11 cellular contexts compared by ENCODE assay signal in genomic region chr7:155338632-155339320, GRCh38. TPM values are rescaled to one million over a fixed set of nuclear protein-coding genes. Genes with fewer than 3 reads are reported as not detected.
DNase-seq lines count a peak whose midpoint lies in the region; ATAC-seq and TF ChIP-seq lines count a peak whose summit lies in the region.
"Had no signal": no experiment of that assay in that cellular context is flagged by ENCODE, and none has a peak within 500 bp of the region (broad histone marks: within the 10 kb centered on the region; RNA-seq: fewer than 3 reads in every experiment).

No MANE protein-coding gene starts in this region.

- TF ChIP-seq CTCF in CD4-positive, alpha-beta T cell (IDR thresholded peaks at IDR 0.05): no peak

- H3K4me1 Mint-ChIP-seq in CD4-positive, alpha-beta T cell (ENCODE audit: low read depth): peaks cover 14% of the 10 kb centered on the region
- peaks cover 10 to 22% (median 16%) of the 10 kb centered on the region in 4 donors for H3K4me1 Mint-ChIP-seq in naive thymus-derived CD8-positive, alpha-beta T cell

- peak overlapping the region; percentile 77 for H3K4me3 Mint-ChIP-seq in CD4-positive, alpha-beta T cell
- peak overlapping the region; percentile 52 to 90 (median 78) for H3K4me3 Mint-ChIP-seq in naive thymus-derived CD8-positive, alpha-beta T cell

- no peaks in the 10 kb centered on the region for H3K9me3 ChIP-seq in CD4-positive, alpha-beta T cell (ENCODE audit: control insufficient read depth, low read length)

- H3K27me3 Mint-ChIP-seq in CD4-positive, alpha-beta T cell: peaks cover 5% of the 10 kb centered on the region
- peaks cover 0 to 14% (median 0%) of the 10 kb centered on the region in 5 donors for H3K27me3 Mint-ChIP-seq in naive thymus-derived CD8-positive, alpha-beta T cell

- no peak overlapping the region for H3K27ac ChIP-seq in CD4-positive, alpha-beta T cell (ENCODE audit: low read depth, low read length)

- POLR2A ChIA-PET in CD4-positive, alpha-beta T cell (lab: Charles Lee): interaction anchor here (1.8 kb wide), 1 partner anchor 40 kb away, joined by 4 read pairs; no protein-coding TSS in a partner anchor
- POLR2A ChIA-PET in naive thymus-derived CD8-positive, alpha-beta T cell (lab: Charles Lee): no interaction called here
- POLR2A ChIA-PET in HEK293T (lab: Yijun Ruan, JAX): no interaction called here

- intact Hi-C loops in CD4-positive, alpha-beta T cell (cut with DNase I, micrococcal nuclease): no loop called here

- no peaks in the 10 kb centered on the region for H3K36me3 Mint-ChIP-seq in CD4-positive, alpha-beta T cell (ENCODE audit: low read depth)
- H3K36me3 Mint-ChIP-seq in naive thymus-derived CD8-positive, alpha-beta T cell: no peaks in the 10 kb centered on the region

- peak; percentile 76 for ATAC-seq in CD4-positive, alpha-beta T cell (ENCODE audit: poor library complexity)
- peak; percentile 61 for ATAC-seq in GM21786 (IDR thresholded peaks at IDR 0.05; ENCODE audit: unreplicated experiment)
- ATAC-seq in naive thymus-derived CD8-positive, alpha-beta T cell: peak; percentile 88 to 91
- no peak for ATAC-seq in HG03469 (IDR thresholded peaks at IDR 0.05; ENCODE audit: unreplicated experiment)

- peak overlapping the region; percentile 55 for H3K27ac Mint-ChIP-seq in CD4-positive, alpha-beta T cell
- H3K27ac Mint-ChIP-seq in naive thymus-derived CD8-positive, alpha-beta T cell: peak overlapping the region in 8 of 10 donors; percentile 26 to 88 (median 67)

- no peaks in the 10 kb centered on the region for H3K27me3 ChIP-seq in CD4-positive, alpha-beta T cell (ENCODE audit: control insufficient read depth, insufficient read depth, low read length)

- H3K9me3 Mint-ChIP-seq in CD4-positive, alpha-beta T cell: no peaks in the 10 kb centered on the region
- H3K9me3 Mint-ChIP-seq in naive thymus-derived CD8-positive, alpha-beta T cell: no peaks in the 10 kb centered on the region

- CTCF ChIA-PET in CD4-positive, alpha-beta T cell (lab: Charles Lee): no interaction called here
- CTCF ChIA-PET in HEK293T (lab: Yijun Ruan, JAX): no interaction called here

- DNase-seq in CD4-positive, alpha-beta T cell: peak in 2 of 10 experiments; percentile 8 to 17
- DNase-seq in activated T-cell treated with anti-CD3 and anti-CD28 coated beads for 4 hours (peak; percentile 33), NCI-H226 (no peak), NCI-H2107 treated with DMSO at 0.1 percent for 48 hours (lab: John Stamatoyannopoulos, UW; ENCODE audit: unreplicated experiment) (no peak), HEK293T (ENCODE audit: extremely low spot score) (no peak)
- DNase-seq in naive thymus-derived CD8-positive, alpha-beta T cell: peak in 8 of 10 donors; percentile 45 to 74 (median 58)
- DNase-seq: NCI-H1694, RPMI8226, substantia nigra had no signal

TF ChIP-seq in HEK293T, 16 proteins besides CTCF, POLR2A, EP300 and RAD21:
- TF ChIP-seq ELF4 (IDR thresholded peaks at IDR 0.05) (no peak), LEF1 (IDR thresholded peaks at IDR 0.05; ENCODE audit: borderline replicate concordance) (no peak), BHLHE40 (IDR thresholded peaks at IDR 0.05; ENCODE audit: borderline replicate concordance) (no peak), ARNT (IDR thresholded peaks at IDR 0.05) (no peak), CTBP1 (IDR thresholded peaks at IDR 0.05; ENCODE audit: borderline replicate concordance) (no peak), TARDBP (IDR thresholded peaks at IDR 0.05) (no peak), FOXM1 (IDR thresholded peaks at IDR 0.05; ENCODE audit: borderline replicate concordance) (no peak), SP1 (IDR thresholded peaks at IDR 0.05) (no peak), FOXA1 (IDR thresholded peaks at IDR 0.05) (no peak), NFRKB (IDR thresholded peaks at IDR 0.05) (no peak), FOXK2 (IDR thresholded peaks at IDR 0.05) (no peak), HDGF (IDR thresholded peaks at IDR 0.05; ENCODE audit: borderline replicate concordance) (no peak), ZNF384 (IDR thresholded peaks at IDR 0.05) (no peak), PKNOX1 (IDR thresholded peaks at IDR 0.05) (no peak), L3MBTL2 (conservative IDR thresholded peaks at IDR 0.05) (no peak), SUZ12 (IDR thresholded peaks at IDR 0.05) (no peak)
TF ChIP-seq in HEK293T: peak in this region for 0.

RNA-seq across cellular contexts. Expression of gene INSIG1, which starts 41.1 kb away (rescaled TPM):
- 10 to 100 TPM; 58.1 to 60.9 TPM for total RNA-seq in CD4-positive, alpha-beta T cell
- total RNA-seq in naive thymus-derived CD8-positive, alpha-beta T cell: 10 to 100 TPM; 50.3 to 53.0 TPM
- polyA plus RNA-seq in naive thymus-derived CD8-positive, alpha-beta T cell: 10 to 100 TPM; 25.5 to 33.6 (median 33.0) TPM

Comparison
In these comparisons a context has a peak if more than half of its experiments do, and no peak if none do; other contexts are left out.
1. DNase-seq: peak in activated T-cell treated with anti-CD3 and anti-CD28 coated beads for 4 hours (single experiment) and naive thymus-derived CD8-positive, alpha-beta T cell (8 of 10); none in NCI-H226 (single experiment), NCI-H2107 treated with DMSO at 0.1 percent for 48 hours (single experiment) and HEK293T (single experiment).